In the genomic region with DNA sequence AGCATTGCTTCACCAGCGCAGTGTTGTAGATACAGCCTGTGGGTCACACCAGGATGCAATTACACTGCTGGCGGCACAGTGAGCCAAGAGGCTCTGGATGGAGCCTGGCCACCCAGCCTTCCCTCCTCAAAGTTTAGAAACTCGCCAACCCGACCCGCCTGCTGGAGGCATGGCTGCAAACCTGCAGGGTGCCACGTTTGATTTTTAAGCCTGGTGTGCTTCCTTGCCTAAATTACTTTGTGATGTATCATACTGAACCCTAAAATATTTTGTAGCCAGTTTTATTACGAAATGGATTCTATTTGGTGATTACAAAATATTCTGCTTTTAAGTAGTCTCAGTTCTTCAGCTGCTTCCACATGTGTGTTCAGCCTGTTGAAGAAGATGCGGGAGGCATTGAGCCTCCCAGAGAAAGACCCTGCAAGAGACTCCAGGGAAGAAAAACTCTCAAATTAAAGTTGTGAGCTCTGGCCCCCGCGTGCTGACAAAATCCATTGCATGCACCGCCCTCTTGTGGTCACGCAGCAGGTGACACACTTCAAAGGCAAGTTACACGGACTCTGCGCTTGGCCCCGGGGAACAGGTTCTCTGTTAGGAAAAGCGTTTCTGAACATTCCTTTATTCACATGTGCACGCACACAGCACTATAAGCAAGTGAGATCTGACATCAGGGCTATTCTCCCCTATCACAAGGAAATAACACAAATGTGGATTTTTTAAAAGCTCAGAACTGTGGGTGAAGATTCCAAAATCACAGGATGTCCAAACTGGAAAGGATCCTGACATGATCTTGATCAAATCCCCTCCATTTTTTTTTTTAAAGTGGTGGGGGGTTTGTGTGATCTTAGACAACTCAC, we compare ENCODE assay signal across 8 cellular contexts.
A peak's percentile ranks its signal among the peaks of the same experiment; 100 is the strongest.
DNase-seq lines count a peak whose midpoint lies in the region; ATAC-seq and TF ChIP-seq lines count a peak whose summit lies in the region.

No MANE protein-coding gene starts in this region.

- peak; percentile 59 for DNase-seq in CD1c-positive myeloid dendritic cell (ENCODE audit: extremely low spot score)
- peak; percentile 53 for DNase-seq in HK-2 (ENCODE audit: unreplicated experiment)
- DNase-seq in activated T-cell treated with anti-CD3 and anti-CD28 coated beads, Interleukin-2, amount 50 U/mL, for 4 hours, result peak; percentile 40
- DNase-seq in fibroblast of the aortic adventitia (ENCODE audit: low read depth), result peak; percentile 90
- DNase-seq in occipital lobe (lab: John Stamatoyannopoulos, UW), result peak; percentile 28

- no peaks in the 10 kb centered on the region for H3K4me1 Mint-ChIP-seq in activated T-cell treated with anti-CD3 and anti-CD28 coated beads, Interleukin-2, amount 50 U/mL, for 4 hours (ENCODE audit: low read depth)

- peaks cover 14% of the 10 kb centered on the region for H3K27me3 Mint-ChIP-seq in activated T-cell treated with anti-CD3 and anti-CD28 coated beads, Interleukin-2, amount 50 U/mL, for 4 hours (ENCODE audit: low read depth)

- H3K9me3 ChIP-seq in OCI-LY3 (ENCODE audit: insufficient read depth, low read length) (no peaks in the 10 kb centered on the region), subcutaneous abdominal adipose tissue (ENCODE audit: control insufficient read depth in 5 of 5, low read length in 5 of 5) (no peaks in the 10 kb centered on the region)

- TF ChIP-seq CTCF in OCI-LY3 (IDR thresholded peaks at IDR 0.05; ENCODE audit: low read depth, low read length), result peak; percentile 70
- TF ChIP-seq CTCF in fibroblast of the aortic adventitia (IDR thresholded peaks at IDR 0.05; ENCODE audit: insufficient read depth, low read length), result peak; percentile 81

- H3K4me3 ChIP-seq in OCI-LY3 (ENCODE audit: low read length) (no peak overlapping the region), fibroblast of the aortic adventitia (ENCODE audit: low read depth, low read length) (no peak overlapping the region), subcutaneous abdominal adipose tissue (ENCODE audit: low read depth in 1 of 5, low read length in 5 of 5) (peak overlapping the region in 2 of 5 donors; percentile 4 to 12)

- no peak overlapping the region for H3K9ac ChIP-seq in OCI-LY3 (ENCODE audit: low read length)
- peak overlapping the region in 1 of 5 donors; percentile 21 for H3K9ac ChIP-seq in subcutaneous abdominal adipose tissue (ENCODE audit: low read length in 5 of 5)

- no peak overlapping the region for H2AFZ ChIP-seq in OCI-LY3 (ENCODE audit: low read depth, low read length)

- H4K20me1 ChIP-seq in OCI-LY3 (ENCODE audit: insufficient read depth, low read length), result no peaks in the 10 kb centered on the region

- ATAC-seq in activated T-cell treated with anti-CD3 and anti-CD28 coated beads, Interleukin-2, amount 50 U/mL, for 4 hours, result peak in 1 of 2 donors; percentile 62
- ATAC-seq in HG03095 (IDR thresholded peaks at IDR 0.05; ENCODE audit: unreplicated experiment), result no peak

- H3K4me2 ChIP-seq in OCI-LY3 (ENCODE audit: low read length), result no peak overlapping the region

- no peaks in the 10 kb centered on the region for H3K4me1 ChIP-seq in OCI-LY3 (ENCODE audit: low read length)
- H3K4me1 ChIP-seq in subcutaneous abdominal adipose tissue (ENCODE audit: control insufficient read depth in 5 of 5, insufficient read depth in 5 of 5, low read length in 5 of 5), result peaks cover 0 to 29% (median 11%) of the 10 kb centered on the region in 5 donors

- H3K36me3 ChIP-seq in OCI-LY3 (replicated peaks; ENCODE audit: low read depth, low read length) (no peaks in the 10 kb centered on the region), subcutaneous abdominal adipose tissue (ENCODE audit: control insufficient read depth in 5 of 5, insufficient read depth in 5 of 5, low read length in 5 of 5) (no peaks in the 10 kb centered on the region)

- H3K9me3 Mint-ChIP-seq in activated T-cell treated with anti-CD3 and anti-CD28 coated beads, Interleukin-2, amount 50 U/mL, for 4 hours, result peaks cover 4% of the 10 kb centered on the region

- no peaks in the 10 kb centered on the region for H3K36me3 Mint-ChIP-seq in activated T-cell treated with anti-CD3 and anti-CD28 coated beads, Interleukin-2, amount 50 U/mL, for 4 hours (ENCODE audit: insufficient read depth)

- H3K27ac ChIP-seq in OCI-LY3 (ENCODE audit: low read length) (no peak overlapping the region), subcutaneous abdominal adipose tissue (ENCODE audit: low read depth, low read length) (peak overlapping the region; percentile 83)

- H3K27me3 ChIP-seq in OCI-LY3 (ENCODE audit: low read depth, low read length) (no peaks in the 10 kb centered on the region), subcutaneous abdominal adipose tissue (ENCODE audit: control insufficient read depth in 5 of 5, insufficient read depth in 4 of 5, low read length in 5 of 5) (peaks cover 0 to 3% (median 0%) of the 10 kb centered on the region in 5 donors)

- H3K79me2 ChIP-seq in OCI-LY3 (ENCODE audit: low read length), result no peaks in the 10 kb centered on the region

- H3K4me3 Mint-ChIP-seq in activated T-cell treated with anti-CD3 and anti-CD28 coated beads, Interleukin-2, amount 50 U/mL, for 4 hours, result no peak overlapping the region

Comparison
In these comparisons a context has a peak if more than half of its experiments do, and no peak if none do; other contexts are left out.
1. DNase-seq: peak in every context shown above with its lines; median percentile 90 in fibroblast of the aortic adventitia; 59 in CD1c-positive myeloid dendritic cell; 53 in HK-2; 40 in activated T-cell treated with anti-CD3 and anti-CD28 coated beads, Interleukin-2, amount 50 U/mL, for 4 hours; 28 in occipital lobe.